Comparison of ENCODE assay signal across 13 cellular contexts in the genomic region with DNA sequence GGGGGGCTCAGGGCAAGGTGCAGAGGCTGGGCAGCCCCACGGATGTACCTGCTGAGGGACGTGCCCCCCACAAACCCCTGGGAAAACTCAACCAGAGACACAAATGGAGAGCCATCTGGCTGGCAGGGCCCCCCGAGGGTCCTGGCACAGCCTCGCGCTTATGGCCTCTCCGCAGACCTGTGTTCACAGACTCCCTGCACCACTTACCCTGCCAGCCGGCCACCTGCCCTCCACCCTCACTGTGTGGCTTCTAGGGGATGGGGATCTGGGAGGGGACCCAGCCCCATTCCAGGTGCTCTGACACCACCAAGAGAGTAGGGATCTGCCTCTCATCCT. TPM values are rescaled to one million over a fixed set of nuclear protein-coding genes. Genes with fewer than 3 reads are reported as not detected.
A peak's percentile ranks its signal among the peaks of the same experiment; 100 is the strongest.
DNase-seq lines count a peak whose midpoint lies in the region; ATAC-seq and TF ChIP-seq lines count a peak whose summit lies in the region.
"Had no signal": no experiment of that assay in that cellular context is flagged by ENCODE, and none has a peak within 500 bp of the region (broad histone marks: within the 10 kb centered on the region; RNA-seq: fewer than 3 reads in every experiment).

No MANE protein-coding gene starts in this region.

- H3K9ac ChIP-seq in mesenchymal stem cell (ENCODE audit: low read length) = no peak overlapping the region

- CTCF ChIA-PET in RWPE1 (lab: Yijun Ruan, JAX) = interaction anchor here (0.7 to 1.1 kb wide), 3 partner anchors 105 to 140 kb away, joined by 3 read pairs; no protein-coding TSS in a partner anchor

- peak overlapping the region; percentile 44 for H3K4me2 ChIP-seq in mesenchymal stem cell (ENCODE audit: low read length, poor library complexity, severe bottlenecking)

- no peak overlapping the region for H2AFZ ChIP-seq in mesenchymal stem cell (ENCODE audit: low read depth, low read length)

- H3K36me3 ChIP-seq in mesenchymal stem cell (ENCODE audit: control insufficient read depth in 1 of 2, insufficient read depth in 2 of 2, low read depth in 1 of 2, low read length in 2 of 2) = no peaks in the 10 kb centered on the region
- H3K36me3 ChIP-seq in thoracic aorta = no peaks in the 10 kb centered on the region

- H3K4me3 Mint-ChIP-seq in HFFc6 = 0 out of 2 replicates have a peak overlapping the region, but pooled peaks have one; percentile 26

- peaks cover 9% of the 10 kb centered on the region for H3K27me3 Mint-ChIP-seq in HFFc6 (ENCODE audit: insufficient read depth)

- TF ChIP-seq CTCF in HFFc6 (IDR thresholded peaks at IDR 0.05) = no peak
- no peak for TF ChIP-seq CTCF in thoracic aorta (IDR thresholded peaks at IDR 0.05)
- TF ChIP-seq CTCF in RWPE1 (conservative IDR thresholded peaks at IDR 0.05; ENCODE audit: low read depth) = no peak

- peak overlapping the region in 1 of 2 experiments; percentile 77 for H3K23ac ChIP-seq in mesenchymal stem cell (ENCODE audit: low read length in 2 of 2)

- H3K14ac ChIP-seq in mesenchymal stem cell (ENCODE audit: low read length in 2 of 2) = peak overlapping the region in 1 of 2 experiments; percentile 98

- POLR2A ChIA-PET in RWPE1 (lab: Yijun Ruan, JAX; ENCODE audit: low non-redundant PET) = no interaction called here

- H2BK5ac ChIP-seq in mesenchymal stem cell (ENCODE audit: low read depth, low read length, poor library complexity, severe bottlenecking) = no peak overlapping the region

- no peaks in the 10 kb centered on the region for H3K79me1 ChIP-seq in mesenchymal stem cell (replicated peaks; ENCODE audit: low read length, poor library complexity, severe bottlenecking)

- H3K18ac ChIP-seq in mesenchymal stem cell (ENCODE audit: low read depth in 1 of 2, low read length in 2 of 2) = peak overlapping the region; percentile 25 to 99

- 94% methylated on average over 5 of the region's 7 CpGs for WGBS in mesenchymal stem cell

- H2BK120ac ChIP-seq in mesenchymal stem cell (ENCODE audit: low read depth, low read length) = peak overlapping the region; percentile 75

- peak overlapping the region; percentile 85 to 100 for H2BK12ac ChIP-seq in mesenchymal stem cell (ENCODE audit: low read length in 2 of 2)

- no peaks in the 10 kb centered on the region for H3K9me3 Mint-ChIP-seq in HFFc6

- peaks cover 5% of the 10 kb centered on the region; the same call in 1 of the 2 replicates for H3K36me3 Mint-ChIP-seq in HFFc6 (ENCODE audit: low read depth)

- H3K4me1 ChIP-seq in mesenchymal stem cell (ENCODE audit: control insufficient read depth, insufficient read depth, low read depth, low read length) (peaks cover 39% of the 10 kb centered on the region), thoracic aorta (ENCODE audit: control insufficient read depth in 1 of 2, low read depth in 2 of 2) (peaks cover 9 to 36% of the 10 kb centered on the region in 2 donors)

- H3K9me3 ChIP-seq in mesenchymal stem cell (ENCODE audit: control insufficient read depth, low read length) = no peaks in the 10 kb centered on the region
- H3K9me3 ChIP-seq in thoracic aorta = no peaks in the 10 kb centered on the region

- H2BK15ac ChIP-seq in mesenchymal stem cell (ENCODE audit: low read depth, poor library complexity, severe bottlenecking) = peak overlapping the region; percentile 75

- peak overlapping the region; percentile 91 for H2AK5ac ChIP-seq in mesenchymal stem cell (ENCODE audit: low read length, severe bottlenecking)

- H4K8ac ChIP-seq in mesenchymal stem cell (ENCODE audit: low read length) = peak overlapping the region; percentile 92

- H3K4ac ChIP-seq in mesenchymal stem cell (ENCODE audit: low read depth in 1 of 2, low read length in 2 of 2) = peak overlapping the region; percentile 90 to 99

- peak overlapping the region; percentile 97 for H4K91ac ChIP-seq in mesenchymal stem cell (ENCODE audit: low read length)

- peak overlapping the region; percentile 72; the same call in 1 of the 2 replicates for H3K27ac Mint-ChIP-seq in HFFc6
- H3K27ac Mint-ChIP-seq: CD8-positive, alpha-beta memory T cell had no signal

- H3K27me3 ChIP-seq in mesenchymal stem cell (ENCODE audit: control insufficient read depth in 1 of 2, insufficient read depth in 1 of 2, low read length in 2 of 2) (peaks cover 0 to 47% of the 10 kb centered on the region in 2 experiments), thoracic aorta (replicated peaks; ENCODE audit: insufficient read depth) (no peaks in the 10 kb centered on the region)

- DNase-seq in HFFc6 (no peak), mesenchymal stem cell (no peak), thoracic aorta (ENCODE audit: low spot score) (no peak), NCI-H226 (no peak), NCI-H2196 treated with DMSO at 0.1 percent for 48 hours (lab: John Stamatoyannopoulos, UW; ENCODE audit: unreplicated experiment) (no peak), RWPE1 (ENCODE audit: low spot score) (no peak)
- DNase-seq: activated naive CD4-positive, alpha-beta T cell; CD8-positive, alpha-beta memory T cell; NCI-H1048; stimulated activated CD4-positive, alpha-beta T cell treated with anti-CD3 and anti-CD28 coated beads, Interleukin-4, amount 100 ng/mL, for 4 hours; stimulated activated naive CD4-positive, alpha-beta T cell treated with Interleukin-2 at 50 U/mL for 16 hours had no signal

- H3K4me3 ChIP-seq in mesenchymal stem cell (ENCODE audit: insufficient read depth in 1 of 2, low read depth in 1 of 2, low read length in 2 of 2) (no peak overlapping the region), thoracic aorta (no peak overlapping the region)

- no peak for ATAC-seq in thoracic aorta (ENCODE audit: insufficient number of reproducible peaks, low FRiP score, low read depth)

- peaks cover 25% of the 10 kb centered on the region for H3K4me1 Mint-ChIP-seq in HFFc6 (ENCODE audit: low read depth)

- H3K27ac ChIP-seq in angular gyrus (ENCODE audit: low read depth, low read length) = peak overlapping the region; percentile 40
- no peak overlapping the region for H3K27ac ChIP-seq in mesenchymal stem cell (ENCODE audit: low read length, poor library complexity, severe bottlenecking)
- peak overlapping the region; percentile 21 to 31 for H3K27ac ChIP-seq in thoracic aorta
- H3K27ac ChIP-seq in RWPE1 = no peak overlapping the region

RNA-seq across cellular contexts. Expression of a gene that starts 3.4 kb away (rescaled TPM):
- 1 to 10 TPM in 2 of 6 experiments, under 1 TPM in 4; 0.38 to 1.1 (median 0.64) TPM for total RNA-seq in HFFc6 (2021; fragmentation: NEBNext Ultra II Directional; extraction: Animal tissue kit (Norgen Biotek cat#: 25700))
- 3.8 TPM for polyA plus RNA-seq in mesenchymal stem cell (2013, experiment 1 of 2)
- polyA plus RNA-seq in mesenchymal stem cell (2013, experiment 2 of 2) = 3.9 TPM
- total RNA-seq in thoracic aorta = 1 to 10 TPM; 9.3 to 9.9 TPM

RNA-seq across cellular contexts. Expression of a gene that starts 26.8 kb away (rescaled TPM):
- total RNA-seq in HFFc6 (2021; fragmentation: NEBNext Ultra II Directional; extraction: Animal tissue kit (Norgen Biotek cat#: 25700)) = not detected
- not detected for polyA plus RNA-seq in mesenchymal stem cell (2013, experiment 1 of 2)
- not detected for polyA plus RNA-seq in mesenchymal stem cell (2013, experiment 2 of 2)
- not detected for total RNA-seq in thoracic aorta
- total RNA-seq: CD8-positive, alpha-beta memory T cell; mesenteric fat pad had no signal
- polyA plus RNA-seq: CD8-positive, alpha-beta memory T cell had no signal

RNA-seq across cellular contexts. Expression of a gene that starts 30.6 kb away (rescaled TPM):
- 100 to 1,000 TPM; 161 to 196 (median 169) TPM for total RNA-seq in HFFc6 (2021; fragmentation: NEBNext Ultra II Directional; extraction: Animal tissue kit (Norgen Biotek cat#: 25700))
- 124 TPM for polyA plus RNA-seq in mesenchymal stem cell (2013, experiment 1 of 2)
- 125 TPM for polyA plus RNA-seq in mesenchymal stem cell (2013, experiment 2 of 2)
- total RNA-seq in thoracic aorta = 100 to 1,000 TPM; 106 to 159 TPM

Comparison
In these comparisons a context has a peak if more than half of its experiments do, and no peak if none do; other contexts are left out.
1. H3K27ac ChIP-seq: peak in angular gyrus (single experiment) and thoracic aorta (2 of 2); none in mesenchymal stem cell (single experiment) and RWPE1 (single experiment).
2. RNA of a gene that starts 3.4 kb away (total RNA-seq): 9.3 to 9.9 TPM in thoracic aorta; 0.38 to 1.1 TPM in HFFc6; every median in the first group is over 4 times any median in the second.